ENCODE assay signal across 9 cellular contexts in the genomic region with DNA sequence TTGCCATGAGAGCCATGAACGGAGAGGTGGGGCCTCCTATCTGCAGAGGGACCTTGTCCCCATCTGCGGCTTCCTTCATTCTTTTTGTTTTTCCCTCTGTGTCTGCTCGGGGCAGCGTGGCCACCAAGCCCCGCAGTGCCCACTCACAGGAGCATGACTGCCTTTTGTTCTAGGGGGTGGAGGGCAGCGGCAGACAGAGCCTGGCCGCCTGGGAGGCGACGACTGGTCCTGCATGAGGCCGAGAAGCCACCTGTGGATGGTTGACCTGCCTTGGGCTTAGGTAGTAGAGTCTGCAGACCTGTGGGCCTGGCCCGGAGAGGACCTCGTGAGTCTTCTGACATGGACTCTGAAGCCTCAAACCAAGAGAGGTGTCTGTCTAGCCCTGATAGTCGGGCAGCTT. TPM values are rescaled to one million over a fixed set of nuclear protein-coding genes. Genes with fewer than 3 reads are reported as not detected.
DNase-seq lines count a peak whose midpoint lies in the region; FAIRE-seq and TF ChIP-seq lines count a peak whose summit lies in the region.
"Had no signal": no experiment of that assay in that cellular context is flagged by ENCODE, and none has a peak within 500 bp of the region (broad histone marks: within the 10 kb centered on the region; RNA-seq: fewer than 3 reads in every experiment).

No MANE protein-coding gene starts in this region.

- H3K36me3 ChIP-seq in HUES64 (ENCODE audit: insufficient read depth, low read length) (peaks cover 53% of the 10 kb centered on the region), bronchial epithelial cell (ENCODE audit: control insufficient read depth, insufficient read depth, low read length) (peaks cover 9% of the 10 kb centered on the region), muscle layer of colon (ENCODE audit: insufficient read depth, low read length) (peaks cover 29% of the 10 kb centered on the region)

- DNase-seq in AG04449 (ENCODE audit: low read depth, low spot score): no peak
- no peak for DNase-seq in bronchial epithelial cell (ENCODE audit: low read depth)
- no peak for DNase-seq in mesenteric fat pad (ENCODE audit: low spot score)
- DNase-seq in HPDE6-E6E7 (ENCODE audit: extremely low spot score): no peak
- no peak for DNase-seq in dermis blood vessel endothelial cell
- DNase-seq in activated CD4-positive, CD25-positive, alpha-beta regulatory T cell (lab: John Stamatoyannopoulos, UW): no peak
- DNase-seq: KG1 had no signal

- POLR2A ChIA-PET in AG04449 (lab: Yijun Ruan, JAX): no interaction called here

- CTCF ChIA-PET in AG04449 (lab: Yijun Ruan, JAX): no interaction called here

- H3K4me1 ChIP-seq in HUES64 (ENCODE audit: insufficient read depth, low read length): peaks cover 9% of the 10 kb centered on the region; the same call in 1 of the 2 replicates
- peaks cover 14% of the 10 kb centered on the region for H3K4me1 ChIP-seq in muscle layer of colon (ENCODE audit: insufficient read depth, low read length)

- H3K27me3 ChIP-seq in HUES64 (ENCODE audit: insufficient read depth, low read length) (no peaks in the 10 kb centered on the region), bronchial epithelial cell (ENCODE audit: control insufficient read depth, insufficient read depth, low read length) (no peaks in the 10 kb centered on the region), muscle layer of colon (ENCODE audit: control insufficient read depth in 1 of 2, insufficient read depth in 2 of 2, low read length in 2 of 2) (no peaks in the 10 kb centered on the region)

- TF ChIP-seq CTCF in AG04449 (IDR thresholded peaks at IDR 0.05; ENCODE audit: insufficient read depth, low read length, missing control alignments): no peak
- TF ChIP-seq CTCF in bronchial epithelial cell (IDR thresholded peaks at IDR 0.05; ENCODE audit: insufficient read depth, low read length, severe bottlenecking): no peak

- peak overlapping the region; percentile 99 for H3K27ac ChIP-seq in HUES64 (ENCODE audit: low read depth, low read length)
- no peak overlapping the region for H3K27ac ChIP-seq in muscle layer of colon (ENCODE audit: low read depth, low read length)

- H3K9ac ChIP-seq in HUES64 (ENCODE audit: low read depth, low read length) (peak overlapping the region; percentile 100), muscle layer of colon (ENCODE audit: low read length) (peak overlapping the region; percentile 54)

- FAIRE-seq in bronchial epithelial cell (lab: Jason Lieb, UNC): no peak

- WGBS in HUES64: 91% methylated on average over 13 of the region's 13 CpGs

- H3K4me3 ChIP-seq in AG04449 (ENCODE audit: low read depth, low read length): peak overlapping the region; percentile 63
- peak overlapping the region; percentile 92 for H3K4me3 ChIP-seq in HUES64 (ENCODE audit: low read length)
- peak overlapping the region; percentile 80 for H3K4me3 ChIP-seq in bronchial epithelial cell (ENCODE audit: low read depth, low read length)
- H3K4me3 ChIP-seq in muscle layer of colon (ENCODE audit: low read depth in 1 of 2, low read length in 2 of 2): peak overlapping the region; percentile 24 to 72

- H3K9me3 ChIP-seq in HUES64 (ENCODE audit: insufficient read depth, low read depth, low read length) (no peaks in the 10 kb centered on the region), muscle layer of colon (ENCODE audit: low read length) (no peaks in the 10 kb centered on the region)

RNA-seq across cellular contexts. Expression of a gene that starts 1.4 kb away (rescaled TPM):
- 204 TPM for polyA plus RNA-seq in HUES64 (2013, experiment 1 of 2)
- 168 TPM for polyA plus RNA-seq in HUES64 (2013, experiment 2 of 2)
- 163 and 177 TPM in 2 replicates for total RNA-seq in bronchial epithelial cell
- total RNA-seq in mesenteric fat pad: 343 TPM
- 121 and 148 TPM in 2 replicates for total RNA-seq in dermis blood vessel endothelial cell

RNA-seq across cellular contexts. Expression of a gene that starts 21.6 kb away (rescaled TPM):
- polyA plus RNA-seq in HUES64 (2013, experiment 1 of 2): 23.5 TPM
- 26.6 TPM for polyA plus RNA-seq in HUES64 (2013, experiment 2 of 2)
- total RNA-seq in bronchial epithelial cell: 121 and 164 TPM in 2 replicates
- total RNA-seq in mesenteric fat pad: 96.9 TPM
- total RNA-seq in dermis blood vessel endothelial cell: 137 and 143 TPM in 2 replicates

RNA-seq across cellular contexts. Expression of a gene that starts 36.1 kb away (rescaled TPM):
- 4.6 TPM for polyA plus RNA-seq in HUES64 (2013, experiment 1 of 2)
- polyA plus RNA-seq in HUES64 (2013, experiment 2 of 2): 5.4 TPM
- total RNA-seq in bronchial epithelial cell (3.8 and 3.9 TPM in 2 replicates), mesenteric fat pad (19.9 TPM), dermis blood vessel endothelial cell (7.8 and 11.6 TPM in 2 replicates)

RNA-seq across cellular contexts. Expression of a gene that starts 54.0 kb away (rescaled TPM):
- polyA plus RNA-seq in HUES64 (2013, experiment 1 of 2): 174 TPM
- polyA plus RNA-seq in HUES64 (2013, experiment 2 of 2): 175 TPM
- 122 and 244 TPM in 2 replicates for total RNA-seq in bronchial epithelial cell
- 18.8 TPM for total RNA-seq in mesenteric fat pad
- total RNA-seq in dermis blood vessel endothelial cell: 118 and 126 TPM in 2 replicates
